ENCODE assay signal across 20 cellular contexts in genomic region chr20:45444050-45444449, GRCh38. TPM values are rescaled to one million over a fixed set of nuclear protein-coding genes. Genes with fewer than 3 reads are reported as not detected.
DNase-seq lines count a peak whose midpoint lies in the region; ATAC-seq and TF ChIP-seq lines count a peak whose summit lies in the region.
"Had no signal": no experiment of that assay in that cellular context is flagged by ENCODE, and none has a peak within 500 bp of the region (broad histone marks: within the 10 kb centered on the region; RNA-seq: fewer than 3 reads in every experiment).

No MANE protein-coding gene starts in this region.

- H3K27me3 Mint-ChIP-seq in activated T-cell treated with anti-CD3 and anti-CD28 coated beads, Interleukin-2, amount 50 U/mL, for 72 hours (ENCODE audit: low read depth) = peaks cover 32% of the 10 kb centered on the region
- no peaks in the 10 kb centered on the region for H3K27me3 Mint-ChIP-seq in activated naive CD4-positive, alpha-beta T cell treated with anti-CD3 and anti-CD28 coated beads for 36 hours (ENCODE audit: low read depth)

- H4K12ac ChIP-seq in trophoblast cell (ENCODE audit: low read depth, low read length) = peak overlapping the region; percentile 13

- H3K27me3 ChIP-seq in PC-3 (ENCODE audit: low read length) (no peaks in the 10 kb centered on the region), trophoblast cell (ENCODE audit: insufficient read depth, low read length) (no peaks in the 10 kb centered on the region)

- POLR2A ChIA-PET in PC-3 (lab: Charles Lee; ENCODE audit: unreplicated experiment) = no interaction called here

- H3K9me2 ChIP-seq in PC-3 (replicated peaks; ENCODE audit: low read length) = no peaks in the 10 kb centered on the region

- CTCF ChIA-PET in PC-3 (lab: Charles Lee) = no interaction called here
- CTCF ChIA-PET in activated naive CD4-positive, alpha-beta T cell treated with anti-CD3 and anti-CD28 coated beads for 36 hours (lab: Charles Lee) = interaction anchor here (1.6 kb wide), 1 partner anchor 71 kb away, joined by 11 read pairs; no protein-coding TSS in a partner anchor

- H3K18ac ChIP-seq in trophoblast cell (ENCODE audit: low read length) = peak overlapping the region; percentile 71

- H3K9me3 ChIP-seq in PC-3 (ENCODE audit: low read length) (no peaks in the 10 kb centered on the region), trophoblast cell (ENCODE audit: insufficient read depth, low read depth, low read length) (peaks cover 2% of the 10 kb centered on the region)
- H3K9me3 ChIP-seq: left ventricle myocardium inferior, neutrophil had no signal

- peaks cover 18% of the 10 kb centered on the region for H3K4me1 Mint-ChIP-seq in activated T-cell treated with anti-CD3 and anti-CD28 coated beads, Interleukin-2, amount 50 U/mL, for 72 hours (ENCODE audit: low read depth)
- peaks cover 14% of the 10 kb centered on the region for H3K4me1 Mint-ChIP-seq in activated naive CD4-positive, alpha-beta T cell treated with anti-CD3 and anti-CD28 coated beads for 36 hours (ENCODE audit: low read depth)
- H3K4me1 Mint-ChIP-seq: brain had no signal

- peak in 1 of 2 donors; percentile 64 for ATAC-seq in activated T-cell treated with anti-CD3 and anti-CD28 coated beads, Interleukin-2, amount 50 U/mL, for 72 hours (replicated peaks in 1 of 2)
- ATAC-seq in PC-3 = 0 out of 2 replicates have a peak, but pooled peaks have one; percentile 23
- ATAC-seq in HG03354 (IDR thresholded peaks at IDR 0.05; ENCODE audit: poor library complexity, severe bottlenecking, unreplicated experiment) = no peak
- no peak for ATAC-seq in GM19023 (IDR thresholded peaks at IDR 0.05; ENCODE audit: unreplicated experiment)

- no peak overlapping the region for H3K27ac Mint-ChIP-seq in activated T-cell treated with anti-CD3 and anti-CD28 coated beads, Interleukin-2, amount 50 U/mL, for 72 hours
- no peak overlapping the region for H3K27ac Mint-ChIP-seq in activated naive CD4-positive, alpha-beta T cell treated with anti-CD3 and anti-CD28 coated beads for 36 hours
- H3K27ac Mint-ChIP-seq: activated naive CD4-positive, alpha-beta T cell treated with anti-CD3 and anti-CD28 coated beads, Interleukin-2, amount 50 U/mL, for 72 hours; brain had no signal

- peak; percentile 11 to 15 for DNase-seq in activated T-cell treated with anti-CD3 and anti-CD28 coated beads, Interleukin-2, amount 50 U/mL, for 72 hours
- no peak for DNase-seq in activated T-cell treated with anti-CD3 and anti-CD28 coated beads, Interleukin-2, amount 50 U/mL, for 48 hours
- DNase-seq in PC-3 (peak; percentile 34), trophoblast cell (no peak), 8988T (no peak)
- peak; percentile 30 for DNase-seq in activated naive CD4-positive, alpha-beta T cell treated with anti-CD3 and anti-CD28 coated beads for 36 hours
- DNase-seq: DMS79, GM23248, head of caudate nucleus, left ventricle myocardium inferior, NCI-H1105, NCI-H526, SHP77 treated with DMSO at 0.1 percent for 48 hours had no signal

- no peak overlapping the region for H3K4me2 ChIP-seq in PC-3 (ENCODE audit: low read length)
- peak overlapping the region; percentile 9 for H3K4me2 ChIP-seq in trophoblast cell (ENCODE audit: low read length)

- H2AFZ ChIP-seq in PC-3 (ENCODE audit: low read length) (no peak overlapping the region), trophoblast cell (ENCODE audit: insufficient read depth, low read length, poor library complexity) (peak overlapping the region; percentile 5)
- H2AFZ ChIP-seq: GM23248 had no signal

- intact Hi-C loops in PC-3 (cut with micrococcal nuclease) = no loop called here
- intact Hi-C loops in activated naive CD4-positive, alpha-beta T cell treated with anti-CD3 and anti-CD28 coated beads for 36 hours (cut with micrococcal nuclease) = no loop called here

- H4K91ac ChIP-seq in trophoblast cell (ENCODE audit: low read depth, low read length) = peak overlapping the region; percentile 88

- peak overlapping the region; percentile 68 for H2BK5ac ChIP-seq in trophoblast cell (ENCODE audit: low read depth, low read length, poor library complexity)

- H3K4me1 ChIP-seq in PC-3 (ENCODE audit: insufficient read depth, low read length) = peaks cover 25% of the 10 kb centered on the region
- peaks cover 29 to 35% of the 10 kb centered on the region in 2 experiments for H3K4me1 ChIP-seq in trophoblast cell (ENCODE audit: control insufficient read depth in 1 of 2, insufficient read depth in 2 of 2, low read length in 2 of 2)
- H3K4me1 ChIP-seq: left ventricle myocardium inferior had no signal

- H3K9ac ChIP-seq in PC-3 (ENCODE audit: low read length) (no peak overlapping the region), trophoblast cell (ENCODE audit: low read length) (no peak overlapping the region)
- H3K9ac ChIP-seq: GM23248 had no signal

- no peak overlapping the region for H3K4me3 Mint-ChIP-seq in activated T-cell treated with anti-CD3 and anti-CD28 coated beads, Interleukin-2, amount 50 U/mL, for 72 hours
- no peak overlapping the region for H3K4me3 Mint-ChIP-seq in activated naive CD4-positive, alpha-beta T cell treated with anti-CD3 and anti-CD28 coated beads for 36 hours
- H3K4me3 Mint-ChIP-seq: brain had no signal

- H3K79me2 ChIP-seq in PC-3 (ENCODE audit: low read length) (no peaks in the 10 kb centered on the region), trophoblast cell (ENCODE audit: control insufficient read depth, insufficient read depth, low read length, poor library complexity) (peaks cover 3% of the 10 kb centered on the region)

- H3K9me3 Mint-ChIP-seq in activated T-cell treated with anti-CD3 and anti-CD28 coated beads, Interleukin-2, amount 50 U/mL, for 72 hours = no peaks in the 10 kb centered on the region
- H3K9me3 Mint-ChIP-seq in activated naive CD4-positive, alpha-beta T cell treated with anti-CD3 and anti-CD28 coated beads for 36 hours = no peaks in the 10 kb centered on the region
- H3K9me3 Mint-ChIP-seq: activated naive CD4-positive, alpha-beta T cell treated with anti-CD3 and anti-CD28 coated beads, Interleukin-2, amount 50 U/mL, for 72 hours; brain had no signal

- peak overlapping the region; percentile 22 for H2AK5ac ChIP-seq in trophoblast cell (ENCODE audit: low read length)

- H2BK120ac ChIP-seq in trophoblast cell (ENCODE audit: insufficient read depth, low read length, poor library complexity) = peak overlapping the region; percentile 61

- peak overlapping the region; percentile 78 for H3K14ac ChIP-seq in trophoblast cell (ENCODE audit: low read length)

- no peaks in the 10 kb centered on the region for H3K36me3 Mint-ChIP-seq in activated T-cell treated with anti-CD3 and anti-CD28 coated beads, Interleukin-2, amount 50 U/mL, for 72 hours (ENCODE audit: insufficient read depth in 2 of 2)
- H3K36me3 Mint-ChIP-seq in activated naive CD4-positive, alpha-beta T cell treated with anti-CD3 and anti-CD28 coated beads for 36 hours (ENCODE audit: low read depth) = peaks cover 2% of the 10 kb centered on the region
- H3K36me3 Mint-ChIP-seq: activated naive CD4-positive, alpha-beta T cell treated with anti-CD3 and anti-CD28 coated beads, Interleukin-2, amount 50 U/mL, for 72 hours; brain had no signal

- no peak overlapping the region for H3K23ac ChIP-seq in trophoblast cell (ENCODE audit: low read length)

- H4K8ac ChIP-seq in trophoblast cell (ENCODE audit: low read depth, low read length) = peak overlapping the region; percentile 55

- peaks cover 21% of the 10 kb centered on the region for H3K79me1 ChIP-seq in trophoblast cell (ENCODE audit: low read length)

- no peaks in the 10 kb centered on the region for H3K36me3 ChIP-seq in PC-3 (ENCODE audit: low read depth, low read length)
- no peaks in the 10 kb centered on the region for H3K36me3 ChIP-seq in trophoblast cell (ENCODE audit: control insufficient read depth in 1 of 2, insufficient read depth in 2 of 2, low read length in 2 of 2)
- H3K36me3 ChIP-seq: left ventricle myocardium inferior, neutrophil had no signal

- H3K27ac ChIP-seq in PC-3 (ENCODE audit: low read length) (no peak overlapping the region), trophoblast cell (ENCODE audit: low read depth, low read length) (peak overlapping the region; percentile 59)
- H3K27ac ChIP-seq: C4-2B, coronary artery, GM23248, left ventricle myocardium inferior, neutrophil had no signal

- no peaks in the 10 kb centered on the region for H3F3A ChIP-seq in PC-3 (ENCODE audit: low read length, unreplicated experiment)

- no peak for TF ChIP-seq CTCF in PC-3 (conservative IDR thresholded peaks at IDR 0.05; ENCODE audit: low read depth, low read length)

- H2BK12ac ChIP-seq in trophoblast cell (ENCODE audit: low read length) = peak overlapping the region; percentile 86

- no peaks in the 10 kb centered on the region for H4K20me1 ChIP-seq in PC-3 (ENCODE audit: low read length)

- H3K4me3 ChIP-seq in PC-3 (ENCODE audit: low read length) = no peak overlapping the region
- no peak overlapping the region for H3K4me3 ChIP-seq in trophoblast cell (ENCODE audit: low read depth, low read length)
- H3K4me3 ChIP-seq: coronary artery, GM23248, left ventricle myocardium inferior had no signal

- H3K4ac ChIP-seq in trophoblast cell (ENCODE audit: low read depth, low read length) = peak overlapping the region; percentile 35

- BruUV-seq in PC-3 (replicated peaks; lab: Mats Ljungman, UMichigan) = no TSS peak

RNA-seq across cellular contexts. Expression of gene WFDC2, which starts 25.5 kb away (rescaled TPM):
- total RNA-seq in activated T-cell treated with anti-CD3 and anti-CD28 coated beads, Interleukin-2, amount 50 U/mL, for 72 hours = 1 to 10 TPM; 1.2 to 1.8 TPM
- not detected in 2 replicates for total RNA-seq in PC-3 (2014; rRNA removed)
- 1 to 10 TPM in 1 of 2 experiments, under 1 TPM in 1; 0.83 to 1.0 TPM for total RNA-seq in activated naive CD4-positive, alpha-beta T cell treated with anti-CD3 and anti-CD28 coated beads for 36 hours
- polyA plus RNA-seq in trophoblast cell (2013) = 114 and 119 TPM in 2 replicates
- total RNA-seq: GM23248, left ventricle myocardium inferior had no signal
- polyA plus RNA-seq: GM23248 had no signal

RNA-seq across cellular contexts. Expression of gene PIGT, which starts 28.1 kb away (rescaled TPM):
- 10 to 100 TPM; 60.4 to 63.7 TPM for total RNA-seq in activated T-cell treated with anti-CD3 and anti-CD28 coated beads, Interleukin-2, amount 50 U/mL, for 72 hours
- total RNA-seq in PC-3 (2014; rRNA removed) = 101 and 129 TPM in 2 replicates
- 10 to 100 TPM; 37.7 to 43.8 TPM for total RNA-seq in activated naive CD4-positive, alpha-beta T cell treated with anti-CD3 and anti-CD28 coated beads for 36 hours
- polyA plus RNA-seq in trophoblast cell (2013) = 72.1 and 75.4 TPM in 2 replicates

RNA-seq across cellular contexts. Expression of gene DBNDD2, which starts 36.0 kb away (rescaled TPM):
- total RNA-seq in activated T-cell treated with anti-CD3 and anti-CD28 coated beads, Interleukin-2, amount 50 U/mL, for 72 hours = 10 to 100 TPM; 28.7 to 43.4 TPM
- 7.7 and 8.5 TPM in 2 replicates for total RNA-seq in PC-3 (2014; rRNA removed)
- total RNA-seq in activated naive CD4-positive, alpha-beta T cell treated with anti-CD3 and anti-CD28 coated beads for 36 hours = 10 to 100 TPM; 55.3 to 56.7 TPM
- polyA plus RNA-seq in trophoblast cell (2013) = 10.9 and 13.1 TPM in 2 replicates

Comparison
In these comparisons a context has a peak if more than half of its experiments do, and no peak if none do; other contexts are left out.
1. DNase-seq: peak in activated T-cell treated with anti-CD3 and anti-CD28 coated beads, Interleukin-2, amount 50 U/mL, for 72 hours (2 of 2), PC-3 (single experiment) and activated naive CD4-positive, alpha-beta T cell treated with anti-CD3 and anti-CD28 coated beads for 36 hours (single experiment); none in activated T-cell treated with anti-CD3 and anti-CD28 coated beads, Interleukin-2, amount 50 U/mL, for 48 hours (0 of 2), trophoblast cell (0 of 2) and 8988T (single experiment).